Comparison of ENCODE assay signal across 21 cellular contexts in genomic region chrX:16778545-16778944, GRCh38. TPM values are rescaled to one million over a fixed set of nuclear protein-coding genes. Genes with fewer than 3 reads are reported as not detected.
DNase-seq lines count a peak whose midpoint lies in the region; ATAC-seq, FAIRE-seq and TF ChIP-seq lines count a peak whose summit lies in the region.
"Had no signal": no experiment of that assay in that cellular context is flagged by ENCODE, and none has a peak within 500 bp of the region (broad histone marks: within the 10 kb centered on the region; RNA-seq: fewer than 3 reads in every experiment).

No MANE protein-coding gene starts in this region.

- in situ Hi-C loops in HepG2 (cut with HindIII; ENCODE audit: extremely low pct_ligation_motif_present, low pct_unique_long_range_greater_than_20kb) (no loop called here), K562 (cut with MboI) (no loop called here)

- TF ChIP-seq EP300 in HepG2 (IDR thresholded peaks at IDR 0.05; ENCODE audit: low read depth in 2 of 2, low read length in 2 of 2) (no peak), HepG2 (CRISPR knock-in tag; IDR thresholded peaks at IDR 0.05; ENCODE audit: borderline replicate concordance) (no peak), K562 (IDR thresholded peaks at IDR 0.05; ENCODE audit: low read length) (no peak)

- H3K79me1 ChIP-seq in mesenchymal stem cell (replicated peaks; ENCODE audit: low read length, poor library complexity, severe bottlenecking): no peaks in the 10 kb centered on the region

- DNase-seq in HepG2 (ENCODE audit: low spot score) (peak; percentile 47), right lobe of liver (no peak), K562 (ENCODE audit: extremely low read depth in 1 of 4, low spot score in 3 of 4) (no peak), iris pigment epithelial cell (ENCODE audit: low read depth) (peak; percentile 10), mesenchymal stem cell (no peak), RPMI8226 (no peak), UCSD-AML1 (lab: John Stamatoyannopoulos, UW; ENCODE audit: unreplicated experiment) (no peak)
- DNase-seq: DMS79 treated with DMSO at 0.1 percent for 48 hours, H7, HFFc6, KG1, NCI-H1105 treated with DMSO at 0.1 percent for 48 hours, NCI-H2029 treated with DMSO at 0.1 percent for 48 hours, NCI-H2171, NCI-H345, NCI-H524, NCI-H82, SHP77 had no signal

- H3K4me2 ChIP-seq in HepG2 (ENCODE audit: low read depth, low read length) (0 out of 2 replicates have a peak overlapping the region, but pooled peaks have one; percentile 39), K562 (ENCODE audit: insufficient read depth, low read length) (no peak overlapping the region), mesenchymal stem cell (ENCODE audit: low read length, poor library complexity, severe bottlenecking) (no peak overlapping the region)

- no peak overlapping the region for H2AK5ac ChIP-seq in mesenchymal stem cell (ENCODE audit: low read length, severe bottlenecking)

- H3K14ac ChIP-seq in mesenchymal stem cell (ENCODE audit: low read length in 2 of 2): no peak overlapping the region

- H4K91ac ChIP-seq in mesenchymal stem cell (ENCODE audit: low read length): no peak overlapping the region

- H3K27ac ChIP-seq in HepG2 (ENCODE audit: extremely low read length, insufficient read depth, low read length) (peak overlapping the region; percentile 43), right lobe of liver (no peak overlapping the region), K562 (ENCODE audit: extremely low read depth, low read depth, low read length) (no peak overlapping the region), mesenchymal stem cell (ENCODE audit: low read length, poor library complexity, severe bottlenecking) (no peak overlapping the region)
- H3K27ac ChIP-seq: SK-N-MC had no signal

- H3K23ac ChIP-seq in mesenchymal stem cell (ENCODE audit: low read length in 2 of 2): no peak overlapping the region

- H2AFZ ChIP-seq in HepG2 (ENCODE audit: low read length): no peak overlapping the region
- H2AFZ ChIP-seq in K562 (ENCODE audit: low read depth, low read length): no peak overlapping the region
- H2AFZ ChIP-seq in mesenchymal stem cell (ENCODE audit: low read depth, low read length): no peak overlapping the region

- H3K9me3 ChIP-seq in HepG2 (ENCODE audit: low read length): no peaks in the 10 kb centered on the region
- no peaks in the 10 kb centered on the region for H3K9me3 ChIP-seq in right lobe of liver
- H3K9me3 ChIP-seq in K562 (replicated peaks; ENCODE audit: control insufficient read depth, insufficient read depth, low read depth, low read length): no peaks in the 10 kb centered on the region
- H3K9me3 ChIP-seq in mesenchymal stem cell (ENCODE audit: control insufficient read depth, low read length): no peaks in the 10 kb centered on the region

- no peak for TF ChIP-seq RAD21 in HepG2 (CRISPR knock-in tag; IDR thresholded peaks at IDR 0.05)
- TF ChIP-seq RAD21 in K562 (CRISPR knock-in tag; conservative IDR thresholded peaks at IDR 0.05 in 1 of 2, IDR thresholded peaks at IDR 0.05 in 1 of 2): no peak

- H3K4me1 ChIP-seq in HepG2 (ENCODE audit: insufficient read depth, low read length): peaks cover 43% of the 10 kb centered on the region
- H3K4me1 ChIP-seq in right lobe of liver: no peaks in the 10 kb centered on the region
- H3K4me1 ChIP-seq in K562 (replicated peaks in 1 of 2; ENCODE audit: control insufficient read depth in 2 of 2, insufficient read depth in 2 of 2, low read length in 2 of 2): no peaks in the 10 kb centered on the region; a peak in 1 of 5 replicates
- H3K4me1 ChIP-seq in mesenchymal stem cell (ENCODE audit: control insufficient read depth, insufficient read depth, low read depth, low read length): no peaks in the 10 kb centered on the region

- H3K4ac ChIP-seq in mesenchymal stem cell (ENCODE audit: low read depth in 1 of 2, low read length in 2 of 2): no peak overlapping the region

- H2BK15ac ChIP-seq in mesenchymal stem cell (ENCODE audit: low read depth, poor library complexity, severe bottlenecking): no peak overlapping the region

- no peak overlapping the region for H4K8ac ChIP-seq in mesenchymal stem cell (ENCODE audit: low read length)

- peak; percentile 26; the same call in 2 of the 3 replicates for ATAC-seq in HepG2
- no peak for ATAC-seq in right lobe of liver
- no peak for ATAC-seq in K562
- ATAC-seq in HG03354 (IDR thresholded peaks at IDR 0.05; ENCODE audit: poor library complexity, severe bottlenecking, unreplicated experiment): no peak

- H3K18ac ChIP-seq in mesenchymal stem cell (ENCODE audit: low read depth in 1 of 2, low read length in 2 of 2): no peak overlapping the region

- TF ChIP-seq POLR2A in HepG2 (IDR thresholded peaks at IDR 0.05; ENCODE audit: insufficient read depth in 1 of 2, low read depth in 2 of 2, low read length in 2 of 2) (no peak), right lobe of liver (IDR thresholded peaks at IDR 0.05) (no peak), K562 (conservative IDR thresholded peaks at IDR 0.05) (no peak)

- H4K20me1 ChIP-seq in HepG2 (ENCODE audit: insufficient read depth, low read length): no peaks in the 10 kb centered on the region
- no peaks in the 10 kb centered on the region for H4K20me1 ChIP-seq in K562 (replicated peaks; ENCODE audit: control insufficient read depth, insufficient read depth, low read length)

- H3K4me3 ChIP-seq in HepG2 (replicated peaks in 1 of 3; ENCODE audit: insufficient read depth in 1 of 3, low read depth in 2 of 3, low read length in 3 of 3): no peak overlapping the region; a peak in 1 of 6 replicates
- H3K4me3 ChIP-seq in right lobe of liver: no peak overlapping the region
- no peak overlapping the region for H3K4me3 ChIP-seq in K562
- H3K4me3 ChIP-seq in mesenchymal stem cell (ENCODE audit: insufficient read depth in 1 of 2, low read depth in 1 of 2, low read length in 2 of 2): no peak overlapping the region
- H3K4me3 ChIP-seq: SK-N-MC had no signal

- H3K27me3 ChIP-seq in HepG2 (ENCODE audit: control insufficient read depth in 1 of 2, insufficient read depth in 2 of 2, low read length in 2 of 2): no peaks in the 10 kb centered on the region
- H3K27me3 ChIP-seq in right lobe of liver: no peaks in the 10 kb centered on the region
- H3K27me3 ChIP-seq in K562 (ENCODE audit: control insufficient read depth in 2 of 2, insufficient read depth in 2 of 2, low read length in 2 of 2): no peaks in the 10 kb centered on the region
- peaks cover 0 to 2% of the 10 kb centered on the region in 2 experiments for H3K27me3 ChIP-seq in mesenchymal stem cell (ENCODE audit: control insufficient read depth in 1 of 2, insufficient read depth in 1 of 2, low read length in 2 of 2)

- H2BK5ac ChIP-seq in mesenchymal stem cell (ENCODE audit: low read depth, low read length, poor library complexity, severe bottlenecking): no peak overlapping the region

- H2BK12ac ChIP-seq in mesenchymal stem cell (ENCODE audit: low read length in 2 of 2): no peak overlapping the region

- H3K36me3 ChIP-seq in HepG2 (replicated peaks in 1 of 2; ENCODE audit: control insufficient read depth in 1 of 2, insufficient read depth in 2 of 2, low read length in 2 of 2) (no peaks in the 10 kb centered on the region), right lobe of liver (no peaks in the 10 kb centered on the region), K562 (ENCODE audit: control insufficient read depth, insufficient read depth, low read length) (no peaks in the 10 kb centered on the region), mesenchymal stem cell (ENCODE audit: control insufficient read depth in 1 of 2, insufficient read depth in 2 of 2, low read depth in 1 of 2, low read length in 2 of 2) (no peaks in the 10 kb centered on the region)

- FAIRE-seq in HepG2 (lab: Jason Lieb, UNC) (no peak), K562 (lab: Jason Lieb, UNC) (no peak)
- FAIRE-seq: RCC 7860 had no signal

- H3K9me1 ChIP-seq in K562 (ENCODE audit: control insufficient read depth, insufficient read depth, low read length): no peaks in the 10 kb centered on the region

- intact Hi-C loops in HepG2 (cut with micrococcal nuclease; ENCODE audit: unreplicated experiment) (no loop called here), right lobe of liver (cut with DNase I) (no loop called here), K562 (cut with micrococcal nuclease) (no loop called here)

- CTCF ChIA-PET in HepG2 (lab: Yijun Ruan, JAX; ENCODE audit: low intra/inter-chr PET ratio, low total read pairs) (no interaction called here), K562 (lab: Yijun Ruan, JAX; ENCODE audit: low intra/inter-chr PET ratio) (no interaction called here)

- no peaks in the 10 kb centered on the region for H3K79me2 ChIP-seq in HepG2 (ENCODE audit: insufficient read depth, low read length)
- H3K79me2 ChIP-seq in K562 (ENCODE audit: control insufficient read depth, insufficient read depth, low read length): no peaks in the 10 kb centered on the region

- H3K9ac ChIP-seq in HepG2 (ENCODE audit: insufficient read depth, low read depth, low read length) (no peak overlapping the region), K562 (ENCODE audit: insufficient read depth in 1 of 2, low read depth in 2 of 2, low read length in 2 of 2) (no peak overlapping the region), mesenchymal stem cell (ENCODE audit: low read length) (no peak overlapping the region)

- TF ChIP-seq CTCF in HepG2 (CRISPR knock-in tag; IDR thresholded peaks at IDR 0.05) (no peak), right lobe of liver (IDR thresholded peaks at IDR 0.05) (no peak), K562 (IDR thresholded peaks at IDR 0.05 in 2 of 3, conservative IDR thresholded peaks at IDR 0.05 in 1 of 3; ENCODE audit: insufficient read depth in 2 of 3, low read depth in 1 of 3, low read length in 3 of 3) (no peak)

- POLR2A ChIA-PET in HepG2 (lab: Yijun Ruan, JAX): interaction anchor here (0.7 to 1.1 kb wide), 2 partner anchors 59 to 89 kb away, joined by 4 read pairs; partner anchors contain the start of gene SYAP1
- POLR2A ChIA-PET in K562 (lab: Yijun Ruan, JAX): no interaction called here

- H2BK120ac ChIP-seq in mesenchymal stem cell (ENCODE audit: low read depth, low read length): no peak overlapping the region

- BruUV-seq in HepG2 (replicated peaks; lab: Mats Ljungman, UMichigan) (no TSS peak), K562 (replicated peaks; lab: Mats Ljungman, UMichigan) (no TSS peak)

RNA-seq across cellular contexts. Expression of gene TXLNG, which starts 7.7 kb away (rescaled TPM):
- 13.1 and 17.8 TPM in 2 replicates for total RNA-seq in HepG2 (2016; rRNA removed; fragmentation: Illumina TruSeq; extraction: Trizol)
- total RNA-seq in HepG2 (2016; cell fraction: cytosol; rRNA removed; fragmentation: Illumina TruSeq; extraction: Trizol; ENCODE audit: low read depth): 1.6 and 2.4 TPM in 2 replicates
- 13.0 and 18.0 TPM in 2 replicates for total RNA-seq in HepG2 (2016; cell fraction: insoluble cytoplasmic fraction; rRNA removed; fragmentation: Illumina TruSeq; extraction: Trizol)
- total RNA-seq in HepG2 (2016; cell fraction: membrane; rRNA removed; fragmentation: Illumina TruSeq; extraction: Trizol): 6.0 and 6.6 TPM in 2 replicates
- 9.1 and 10.1 TPM in 2 replicates for total RNA-seq in HepG2 (2016; cell fraction: nucleus; rRNA removed; fragmentation: Illumina TruSeq; extraction: Trizol)
- 13.4 and 15.5 TPM in 2 replicates for polyA plus RNA-seq in HepG2 (2011; rRNA removed)
- polyA plus RNA-seq in HepG2 (2011; cell fraction: cytosol; rRNA removed): 6.4 and 10.9 TPM in 2 replicates
- 7.6 and 12.0 TPM in 2 replicates for polyA plus RNA-seq in HepG2 (2011; cell fraction: nucleus; rRNA removed)
- polyA plus RNA-seq in HepG2 (2012): 11.8 and 13.5 TPM in 2 replicates
- 0.61 and 0.70 TPM in 2 replicates for polyA plus RNA-seq in HepG2 (2016; cell fraction: cytosol; fragmentation: Illumina TruSeq; extraction: Trizol; ENCODE audit: low read depth)
- 18.7 and 19.3 TPM in 2 replicates for polyA plus RNA-seq in HepG2 (2016; cell fraction: insoluble cytoplasmic fraction; fragmentation: Illumina TruSeq; extraction: Trizol; ENCODE audit: low read depth)
- polyA plus RNA-seq in HepG2 (2016; cell fraction: membrane; fragmentation: Illumina TruSeq; extraction: Trizol; ENCODE audit: low read depth): 2.4 and 3.2 TPM in 2 replicates
- polyA plus RNA-seq in HepG2 (2016; cell fraction: nucleus; fragmentation: Illumina TruSeq; extraction: Trizol; ENCODE audit: insufficient read depth, low read depth): 18.0 and 18.4 TPM in 2 replicates
- 5.1 and 21.6 TPM in 2 replicates for polyA minus RNA-seq in HepG2 (2011; rRNA and poly(A)+ RNA removed; ENCODE audit: low replicate concordance)
- 6.6 and 8.6 TPM in 2 replicates for polyA minus RNA-seq in HepG2 (2011; cell fraction: cytosol; rRNA and poly(A)+ RNA removed)
- polyA minus RNA-seq in HepG2 (2011; cell fraction: nucleus; rRNA and poly(A)+ RNA removed): 8.1 and 11.6 TPM in 2 replicates
- 1 to 10 TPM; 3.9 to 9.3 (median 7.3) TPM for total RNA-seq in right lobe of liver
- 10.2 and 35.1 TPM in 2 replicates for total RNA-seq in K562 (2011; cell fraction: chromatin; rRNA removed; ENCODE audit: low replicate concordance)
- 6.0 and 10.1 TPM in 2 replicates for total RNA-seq in K562 (2011; cell fraction: nucleolus; rRNA removed)
- 18.3 and 28.6 TPM in 2 replicates for total RNA-seq in K562 (2011; cell fraction: nucleoplasm; rRNA removed)
- 23.7 and 23.8 TPM in 2 replicates for total RNA-seq in K562 (2014; rRNA removed)
- 35.8 and 38.9 TPM in 2 replicates for total RNA-seq in K562 (2014; rRNA removed; fragmentation: Illumina TruSeq; extraction: Trizol)
- total RNA-seq in K562 (2015; rRNA removed; fragmentation: Illumina TruSeq; extraction: Trizol): 30.5 and 32.1 TPM in 2 replicates
- 27.1 and 27.9 TPM in 2 replicates for total RNA-seq in K562 (2021)
- 27.3 and 41.4 TPM in 2 replicates for polyA plus RNA-seq in K562 (2011; rRNA removed)
- 10.5 and 17.0 TPM in 2 replicates for polyA plus RNA-seq in K562 (2011; cell fraction: cytosol; rRNA removed)
- polyA plus RNA-seq in K562 (2011; cell fraction: nucleus; rRNA removed): 27.6 and 31.8 TPM in 2 replicates
- polyA plus RNA-seq in K562 (2012): 17.5 and 21.7 TPM in 2 replicates
- 36.6 and 47.0 TPM in 2 replicates for polyA plus RNA-seq in K562 (2014; fragmentation: Illumina TruSeq; extraction: Trizol)
- 10 to 100 TPM; 13.1 to 21.4 TPM for polyA plus RNA-seq in K562 (2014; fragmentation: Nextera tagmentation; extraction: Ambion mirVana)
- 31.6 TPM in 2 replicates for polyA plus RNA-seq in K562 (2014; rRNA removed)
- 21.9 and 27.9 TPM in 2 replicates for polyA minus RNA-seq in K562 (2011; rRNA and poly(A)+ RNA removed)
- 7.4 and 12.7 TPM in 2 replicates for polyA minus RNA-seq in K562 (2011; cell fraction: cytosol; rRNA and poly(A)+ RNA removed)
- polyA minus RNA-seq in K562 (2011; cell fraction: nucleus; rRNA and poly(A)+ RNA removed): 7.1 and 10.2 TPM in 2 replicates
- 7.6 TPM for polyA plus RNA-seq in mesenchymal stem cell (2013, experiment 1 of 2)
- 7.9 TPM for polyA plus RNA-seq in mesenchymal stem cell (2013, experiment 2 of 2)

RNA-seq across cellular contexts. Expression of gene SYAP1, which starts 59.1 kb away (rescaled TPM):
- 18.5 and 25.3 TPM in 2 replicates for total RNA-seq in HepG2 (2016; rRNA removed; fragmentation: Illumina TruSeq; extraction: Trizol)
- total RNA-seq in HepG2 (2016; cell fraction: cytosol; rRNA removed; fragmentation: Illumina TruSeq; extraction: Trizol; ENCODE audit: low read depth): 1.8 and 2.4 TPM in 2 replicates
- total RNA-seq in HepG2 (2016; cell fraction: insoluble cytoplasmic fraction; rRNA removed; fragmentation: Illumina TruSeq; extraction: Trizol): 17.7 and 30.0 TPM in 2 replicates
- total RNA-seq in HepG2 (2016; cell fraction: membrane; rRNA removed; fragmentation: Illumina TruSeq; extraction: Trizol): 6.9 and 7.3 TPM in 2 replicates
- total RNA-seq in HepG2 (2016; cell fraction: nucleus; rRNA removed; fragmentation: Illumina TruSeq; extraction: Trizol): 10.0 and 11.8 TPM in 2 replicates
- polyA plus RNA-seq in HepG2 (2011; rRNA removed): 4.3 and 4.9 TPM in 2 replicates
- polyA plus RNA-seq in HepG2 (2011; cell fraction: cytosol; rRNA removed): 4.1 and 4.7 TPM in 2 replicates
- 1.4 and 2.1 TPM in 2 replicates for polyA plus RNA-seq in HepG2 (2011; cell fraction: nucleus; rRNA removed)
- polyA plus RNA-seq in HepG2 (2012): 9.0 and 13.4 TPM in 2 replicates
- polyA plus RNA-seq in HepG2 (2016; cell fraction: cytosol; fragmentation: Illumina TruSeq; extraction: Trizol; ENCODE audit: low read depth): 2.0 and 2.2 TPM in 2 replicates
- 29.4 TPM in 2 replicates for polyA plus RNA-seq in HepG2 (2016; cell fraction: insoluble cytoplasmic fraction; fragmentation: Illumina TruSeq; extraction: Trizol; ENCODE audit: low read depth)
- 4.6 and 4.9 TPM in 2 replicates for polyA plus RNA-seq in HepG2 (2016; cell fraction: membrane; fragmentation: Illumina TruSeq; extraction: Trizol; ENCODE audit: low read depth)
- polyA plus RNA-seq in HepG2 (2016; cell fraction: nucleus; fragmentation: Illumina TruSeq; extraction: Trizol; ENCODE audit: insufficient read depth, low read depth): 10.1 and 12.0 TPM in 2 replicates
- polyA minus RNA-seq in HepG2 (2011; rRNA and poly(A)+ RNA removed; ENCODE audit: low replicate concordance): 3.2 and 10.1 TPM in 2 replicates
- 3.6 and 4.2 TPM in 2 replicates for polyA minus RNA-seq in HepG2 (2011; cell fraction: cytosol; rRNA and poly(A)+ RNA removed)
- polyA minus RNA-seq in HepG2 (2011; cell fraction: nucleus; rRNA and poly(A)+ RNA removed): 5.7 and 5.9 TPM in 2 replicates
- total RNA-seq in right lobe of liver: 10 to 100 TPM; 22.5 to 35.7 (median 29.5) TPM
- total RNA-seq in K562 (2011; cell fraction: chromatin; rRNA removed; ENCODE audit: low replicate concordance): 13.0 and 16.8 TPM in 2 replicates
- 6.3 and 7.5 TPM in 2 replicates for total RNA-seq in K562 (2011; cell fraction: nucleolus; rRNA removed)
- total RNA-seq in K562 (2011; cell fraction: nucleoplasm; rRNA removed): 8.1 and 15.3 TPM in 2 replicates
- 35.3 and 39.9 TPM in 2 replicates for total RNA-seq in K562 (2014; rRNA removed)
- total RNA-seq in K562 (2014; rRNA removed; fragmentation: Illumina TruSeq; extraction: Trizol): 31.6 and 38.9 TPM in 2 replicates
- 32.6 and 34.4 TPM in 2 replicates for total RNA-seq in K562 (2015; rRNA removed; fragmentation: Illumina TruSeq; extraction: Trizol)
- total RNA-seq in K562 (2021): 26.0 and 31.5 TPM in 2 replicates
- polyA plus RNA-seq in K562 (2011; rRNA removed): 11.8 and 13.7 TPM in 2 replicates
- polyA plus RNA-seq in K562 (2011; cell fraction: cytosol; rRNA removed): 5.8 and 9.3 TPM in 2 replicates
- polyA plus RNA-seq in K562 (2011; cell fraction: nucleus; rRNA removed): 3.7 and 3.9 TPM in 2 replicates
- 18.5 and 20.3 TPM in 2 replicates for polyA plus RNA-seq in K562 (2012)
- 20.3 and 21.3 TPM in 2 replicates for polyA plus RNA-seq in K562 (2014; fragmentation: Illumina TruSeq; extraction: Trizol)
- 1 to 10 TPM; 5.7 to 6.8 TPM for polyA plus RNA-seq in K562 (2014; fragmentation: Nextera tagmentation; extraction: Ambion mirVana)
- 27.5 and 27.6 TPM in 2 replicates for polyA plus RNA-seq in K562 (2014; rRNA removed)
- polyA minus RNA-seq in K562 (2011; rRNA and poly(A)+ RNA removed): 20.4 and 23.5 TPM in 2 replicates
- 9.0 and 10.1 TPM in 2 replicates for polyA minus RNA-seq in K562 (2011; cell fraction: cytosol; rRNA and poly(A)+ RNA removed)
- 4.3 and 8.3 TPM in 2 replicates for polyA minus RNA-seq in K562 (2011; cell fraction: nucleus; rRNA and poly(A)+ RNA removed)
- polyA plus RNA-seq in mesenchymal stem cell (2013, experiment 1 of 2): 20.9 TPM
- 21.5 TPM for polyA plus RNA-seq in mesenchymal stem cell (2013, experiment 2 of 2)

Comparison
In these comparisons a context has a peak if more than half of its experiments do, and no peak if none do; other contexts are left out.
1. DNase-seq: peak in HepG2 (single experiment) and iris pigment epithelial cell (single experiment); none in right lobe of liver (0 of 3), K562 (0 of 4), mesenchymal stem cell (single experiment), RPMI8226 (single experiment) and UCSD-AML1 (single experiment).
2. Of the 241 proteins assayed by ChIP-seq in both HepG2 and K562: peak only in HepG2: none; only in K562: none; in both: CEBPB; in neither: 239; mixed calls (peak in some experiments, not most) for 1.